In genomic region chr12:45183263-45183662, GRCh38 we compare ENCODE assay signal across 3 cellular contexts.
TF ChIP-seq lines count a peak whose summit lies in the region.

No MANE protein-coding gene starts in this region.

TF ChIP-seq in IMR-90, 13 proteins besides CTCF, POLR2A, EP300 and RAD21:
- no peak for TF ChIP-seq RFX5 (IDR thresholded peaks at IDR 0.05; ENCODE audit: low read depth, low read length)
- no peak for TF ChIP-seq USF2 (IDR thresholded peaks at IDR 0.05; ENCODE audit: low read depth, low read length)
- no peak for TF ChIP-seq MAFK (IDR thresholded peaks at IDR 0.05; ENCODE audit: low read depth, low read length)
- TF ChIP-seq ELK1 (IDR thresholded peaks at IDR 0.05; ENCODE audit: borderline replicate concordance, low read depth, low read length), result no peak
- TF ChIP-seq SMC3 (IDR thresholded peaks at IDR 0.05; ENCODE audit: low read depth, low read length), result peak; percentile 43; the same call in 1 of the 2 replicates
- no peak for TF ChIP-seq MAZ (IDR thresholded peaks at IDR 0.05; ENCODE audit: borderline replicate concordance, low read depth, low read length)
- TF ChIP-seq CEBPB (IDR thresholded peaks at IDR 0.05; ENCODE audit: low read depth, low read length), result no peak

TF ChIP-seq in GM12878, 131 proteins besides CTCF, POLR2A, EP300 and RAD21:
- TF ChIP-seq ZNF24 (IDR thresholded peaks at IDR 0.05), result no peak
- peak; percentile 26; the same call in 1 of the 2 replicates for TF ChIP-seq SMC3 (IDR thresholded peaks at IDR 0.05; ENCODE audit: borderline replicate concordance, low read length)

TF ChIP-seq in GM23338, 12 proteins besides CTCF, POLR2A, EP300 and RAD21:
- TF ChIP-seq REST (IDR thresholded peaks at IDR 0.05; ENCODE audit: unreplicated experiment) (no peak), STAT1 (IDR thresholded peaks at IDR 0.05; ENCODE audit: unreplicated experiment) (no peak), ZNF331 (CRISPR knock-in tag; IDR thresholded peaks at IDR 0.05; ENCODE audit: low read depth) (no peak), JUNB (IDR thresholded peaks at IDR 0.05; ENCODE audit: unreplicated experiment) (no peak), ZNF462 (CRISPR knock-in tag; IDR thresholded peaks at IDR 0.05) (no peak), EZH2phosphoT487 (IDR thresholded peaks at IDR 0.05; ENCODE audit: unreplicated experiment) (no peak), NANOG (IDR thresholded peaks at IDR 0.05; ENCODE audit: borderline replicate concordance) (no peak), ETS1 (IDR thresholded peaks at IDR 0.05) (no peak), POLR2AphosphoS5 (IDR thresholded peaks at IDR 0.05; ENCODE audit: low read depth) (no peak), EZH2 (IDR thresholded peaks at IDR 0.05; ENCODE audit: low read depth, unreplicated experiment) (no peak), ZNF114 (CRISPR knock-in tag; IDR thresholded peaks at IDR 0.05) (no peak), CREB1 (CRISPR knock-in tag; IDR thresholded peaks at IDR 0.05; ENCODE audit: low read depth) (no peak)
